Comparison of ENCODE assay signal across 1 cellular context in the genomic region with DNA sequence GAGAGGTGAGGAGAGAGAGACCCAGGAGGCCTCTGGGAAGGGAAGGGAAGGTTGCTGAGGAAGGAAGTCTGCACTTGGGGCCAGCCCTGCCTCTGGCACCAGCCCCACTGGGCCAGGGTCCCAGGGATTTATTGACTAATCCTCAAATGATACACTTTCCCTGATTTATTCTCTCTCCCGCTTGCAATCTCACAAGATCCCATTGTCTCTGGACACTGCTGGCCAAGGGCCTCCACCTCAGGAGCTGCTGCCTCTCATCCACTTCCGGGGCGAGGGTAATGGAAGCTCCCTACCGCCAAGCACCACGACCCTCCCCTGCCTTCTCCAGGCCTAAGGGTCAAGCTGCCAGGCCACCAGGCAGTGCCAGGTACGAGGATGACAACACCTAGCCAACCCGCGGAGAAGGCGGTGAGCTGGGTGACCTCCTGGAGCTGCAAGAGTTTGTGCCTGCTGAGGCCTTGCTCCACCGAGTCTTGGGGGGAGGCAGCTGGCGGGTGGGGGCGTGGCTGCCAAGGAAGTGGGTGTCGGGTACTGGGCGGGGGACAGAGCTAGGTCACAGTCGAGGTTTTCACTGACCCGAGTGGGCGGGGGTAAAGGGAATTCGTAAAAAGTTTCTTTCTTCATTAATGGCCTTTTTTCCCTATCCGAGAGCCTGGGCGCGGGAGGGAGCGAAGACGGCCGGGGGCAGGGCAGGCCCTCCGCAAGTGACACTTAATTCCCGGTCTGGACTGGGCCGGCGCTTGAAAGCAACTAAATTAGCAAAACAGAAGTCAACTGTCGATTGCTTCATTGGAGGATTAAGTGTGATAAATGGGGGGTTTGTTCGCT.
A peak's percentile ranks its signal among the peaks of the same experiment; 100 is the strongest.
TF ChIP-seq lines count a peak whose summit lies in the region.

No MANE protein-coding gene starts in this region.

TF ChIP-seq in HepG2, 621 proteins besides CTCF, POLR2A, EP300 and RAD21 (continued from another document and continues in another):
- TF ChIP-seq, protein P1, sequence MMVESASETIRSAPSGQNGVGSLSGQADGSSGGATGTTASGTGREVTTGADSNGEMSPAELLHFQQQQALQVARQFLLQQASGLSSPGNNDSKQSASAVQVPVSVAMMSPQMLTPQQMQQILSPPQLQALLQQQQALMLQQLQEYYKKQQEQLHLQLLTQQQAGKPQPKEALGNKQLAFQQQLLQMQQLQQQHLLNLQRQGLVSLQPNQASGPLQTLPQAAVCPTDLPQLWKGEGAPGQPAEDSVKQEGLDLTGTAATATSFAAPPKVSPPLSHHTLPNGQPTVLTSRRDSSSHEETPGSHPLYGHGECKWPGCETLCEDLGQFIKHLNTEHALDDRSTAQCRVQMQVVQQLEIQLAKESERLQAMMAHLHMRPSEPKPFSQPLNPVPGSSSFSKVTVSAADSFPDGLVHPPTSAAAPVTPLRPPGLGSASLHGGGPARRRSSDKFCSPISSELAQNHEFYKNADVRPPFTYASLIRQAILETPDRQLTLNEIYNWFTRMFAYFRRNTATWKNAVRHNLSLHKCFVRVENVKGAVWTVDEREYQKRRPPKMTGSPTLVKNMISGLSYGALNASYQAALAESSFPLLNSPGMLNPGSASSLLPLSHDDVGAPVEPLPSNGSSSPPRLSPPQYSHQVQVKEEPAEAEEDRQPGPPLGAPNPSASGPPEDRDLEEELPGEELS (CRISPR knock-in tag; IDR thresholded peaks at IDR 0.05): no peak
- TF ChIP-seq MED8 (CRISPR knock-in tag; IDR thresholded peaks at IDR 0.05; ENCODE audit: insufficient replicate concordance): no peak
- TF ChIP-seq, protein P2, sequence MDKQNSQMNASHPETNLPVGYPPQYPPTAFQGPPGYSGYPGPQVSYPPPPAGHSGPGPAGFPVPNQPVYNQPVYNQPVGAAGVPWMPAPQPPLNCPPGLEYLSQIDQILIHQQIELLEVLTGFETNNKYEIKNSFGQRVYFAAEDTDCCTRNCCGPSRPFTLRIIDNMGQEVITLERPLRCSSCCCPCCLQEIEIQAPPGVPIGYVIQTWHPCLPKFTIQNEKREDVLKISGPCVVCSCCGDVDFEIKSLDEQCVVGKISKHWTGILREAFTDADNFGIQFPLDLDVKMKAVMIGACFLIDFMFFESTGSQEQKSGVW (CRISPR knock-in tag; IDR thresholded peaks at IDR 0.05; ENCODE audit: borderline replicate concordance): no peak
- TF ChIP-seq TRIM24 (CRISPR knock-in tag; IDR thresholded peaks at IDR 0.05): no peak
- TF ChIP-seq, protein P3, sequence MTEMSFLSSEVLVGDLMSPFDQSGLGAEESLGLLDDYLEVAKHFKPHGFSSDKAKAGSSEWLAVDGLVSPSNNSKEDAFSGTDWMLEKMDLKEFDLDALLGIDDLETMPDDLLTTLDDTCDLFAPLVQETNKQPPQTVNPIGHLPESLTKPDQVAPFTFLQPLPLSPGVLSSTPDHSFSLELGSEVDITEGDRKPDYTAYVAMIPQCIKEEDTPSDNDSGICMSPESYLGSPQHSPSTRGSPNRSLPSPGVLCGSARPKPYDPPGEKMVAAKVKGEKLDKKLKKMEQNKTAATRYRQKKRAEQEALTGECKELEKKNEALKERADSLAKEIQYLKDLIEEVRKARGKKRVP (CRISPR knock-in tag; IDR thresholded peaks at IDR 0.05): no peak
- TF ChIP-seq, protein P4, sequence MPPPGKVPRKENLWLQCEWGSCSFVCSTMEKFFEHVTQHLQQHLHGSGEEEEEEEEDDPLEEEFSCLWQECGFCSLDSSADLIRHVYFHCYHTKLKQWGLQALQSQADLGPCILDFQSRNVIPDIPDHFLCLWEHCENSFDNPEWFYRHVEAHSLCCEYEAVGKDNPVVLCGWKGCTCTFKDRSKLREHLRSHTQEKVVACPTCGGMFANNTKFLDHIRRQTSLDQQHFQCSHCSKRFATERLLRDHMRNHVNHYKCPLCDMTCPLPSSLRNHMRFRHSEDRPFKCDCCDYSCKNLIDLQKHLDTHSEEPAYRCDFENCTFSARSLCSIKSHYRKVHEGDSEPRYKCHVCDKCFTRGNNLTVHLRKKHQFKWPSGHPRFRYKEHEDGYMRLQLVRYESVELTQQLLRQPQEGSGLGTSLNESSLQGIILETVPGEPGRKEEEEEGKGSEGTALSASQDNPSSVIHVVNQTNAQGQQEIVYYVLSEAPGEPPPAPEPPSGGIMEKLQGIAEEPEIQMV (CRISPR knock-in tag; IDR thresholded peaks at IDR 0.05; ENCODE audit: low read depth): 0 out of 2 replicates have a peak, but pooled peaks have one; percentile 15
- no peak for TF ChIP-seq LCORL (IDR thresholded peaks at IDR 0.05)
- TF ChIP-seq LCORL (CRISPR knock-in tag; IDR thresholded peaks at IDR 0.05): no peak
- no peak for TF ChIP-seq ETV6 (CRISPR knock-in tag; conservative IDR thresholded peaks at IDR 0.05)
- TF ChIP-seq SRF (IDR thresholded peaks at IDR 0.05; ENCODE audit: low read depth, low read length): no peak
- no peak for TF ChIP-seq ZFP36 (IDR thresholded peaks at IDR 0.05; ENCODE audit: borderline replicate concordance, low read depth, low read length, partially characterized antibody)
- TF ChIP-seq ZNF510 (CRISPR knock-in tag; IDR thresholded peaks at IDR 0.05; ENCODE audit: low read depth): no peak
- no peak for TF ChIP-seq MATR3 (CRISPR knock-in tag; IDR thresholded peaks at IDR 0.05)
- TF ChIP-seq, protein P5, sequence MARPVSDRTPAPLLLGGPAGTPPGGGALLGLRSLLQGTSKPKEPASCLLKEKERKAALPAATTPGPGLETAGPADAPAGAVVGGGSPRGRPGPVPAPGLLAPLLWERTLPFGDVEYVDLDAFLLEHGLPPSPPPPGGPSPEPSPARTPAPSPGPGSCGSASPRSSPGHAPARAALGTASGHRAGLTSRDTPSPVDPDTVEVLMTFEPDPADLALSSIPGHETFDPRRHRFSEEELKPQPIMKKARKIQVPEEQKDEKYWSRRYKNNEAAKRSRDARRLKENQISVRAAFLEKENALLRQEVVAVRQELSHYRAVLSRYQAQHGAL (CRISPR knock-in tag; IDR thresholded peaks at IDR 0.05; ENCODE audit: not compliant biosample characterization): no peak
- TF ChIP-seq ZNF468 (CRISPR knock-in tag; IDR thresholded peaks at IDR 0.05): no peak
- TF ChIP-seq HOXA5 (CRISPR knock-in tag; IDR thresholded peaks at IDR 0.05): no peak
- no peak for TF ChIP-seq CBX1 (IDR thresholded peaks at IDR 0.05; ENCODE audit: low read depth)
- no peak for TF ChIP-seq SMYD3 (CRISPR knock-in tag; IDR thresholded peaks at IDR 0.05)
- TF ChIP-seq, protein P6, sequence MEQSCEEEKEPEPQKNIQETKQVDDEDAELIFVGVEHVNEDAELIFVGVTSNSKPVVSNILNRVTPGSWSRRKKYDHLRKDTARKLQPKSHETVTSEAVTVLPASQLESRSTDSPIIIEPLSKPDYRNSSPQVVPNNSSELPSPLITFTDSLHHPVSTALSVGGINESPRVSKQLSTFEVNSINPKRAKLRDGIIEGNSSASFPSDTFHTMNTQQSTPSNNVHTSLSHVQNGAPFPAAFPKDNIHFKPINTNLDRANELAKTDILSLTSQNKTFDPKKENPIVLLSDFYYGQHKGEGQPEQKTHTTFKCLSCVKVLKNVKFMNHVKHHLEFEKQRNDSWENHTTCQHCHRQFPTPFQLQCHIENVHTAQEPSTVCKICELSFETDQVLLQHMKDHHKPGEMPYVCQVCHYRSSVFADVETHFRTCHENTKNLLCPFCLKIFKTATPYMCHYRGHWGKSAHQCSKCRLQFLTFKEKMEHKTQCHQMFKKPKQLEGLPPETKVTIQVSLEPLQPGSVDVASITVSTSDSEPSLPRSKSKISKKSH (CRISPR knock-in tag; IDR thresholded peaks at IDR 0.05; ENCODE audit: borderline replicate concordance): 0 out of 2 replicates have a peak, but pooled peaks have one; percentile 73
- TF ChIP-seq, protein P7, sequence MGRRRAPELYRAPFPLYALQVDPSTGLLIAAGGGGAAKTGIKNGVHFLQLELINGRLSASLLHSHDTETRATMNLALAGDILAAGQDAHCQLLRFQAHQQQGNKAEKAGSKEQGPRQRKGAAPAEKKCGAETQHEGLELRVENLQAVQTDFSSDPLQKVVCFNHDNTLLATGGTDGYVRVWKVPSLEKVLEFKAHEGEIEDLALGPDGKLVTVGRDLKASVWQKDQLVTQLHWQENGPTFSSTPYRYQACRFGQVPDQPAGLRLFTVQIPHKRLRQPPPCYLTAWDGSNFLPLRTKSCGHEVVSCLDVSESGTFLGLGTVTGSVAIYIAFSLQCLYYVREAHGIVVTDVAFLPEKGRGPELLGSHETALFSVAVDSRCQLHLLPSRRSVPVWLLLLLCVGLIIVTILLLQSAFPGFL (CRISPR knock-in tag; IDR thresholded peaks at IDR 0.05): no peak
- 0 out of 2 replicates have a peak, but pooled peaks have one; percentile 40 for TF ChIP-seq JUND (CRISPR knock-in tag; IDR thresholded peaks at IDR 0.05)
- TF ChIP-seq THAP11 (CRISPR knock-in tag; IDR thresholded peaks at IDR 0.05): 0 out of 2 replicates have a peak, but pooled peaks have one; percentile 22
- TF ChIP-seq, protein P8, sequence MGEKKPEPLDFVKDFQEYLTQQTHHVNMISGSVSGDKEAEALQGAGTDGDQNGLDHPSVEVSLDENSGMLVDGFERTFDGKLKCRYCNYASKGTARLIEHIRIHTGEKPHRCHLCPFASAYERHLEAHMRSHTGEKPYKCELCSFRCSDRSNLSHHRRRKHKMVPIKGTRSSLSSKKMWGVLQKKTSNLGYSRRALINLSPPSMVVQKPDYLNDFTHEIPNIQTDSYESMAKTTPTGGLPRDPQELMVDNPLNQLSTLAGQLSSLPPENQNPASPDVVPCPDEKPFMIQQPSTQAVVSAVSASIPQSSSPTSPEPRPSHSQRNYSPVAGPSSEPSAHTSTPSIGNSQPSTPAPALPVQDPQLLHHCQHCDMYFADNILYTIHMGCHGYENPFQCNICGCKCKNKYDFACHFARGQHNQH (CRISPR knock-in tag; IDR thresholded peaks at IDR 0.05): 0 out of 2 replicates have a peak, but pooled peaks have one; percentile 20
- no peak for TF ChIP-seq DNMT1 (CRISPR knock-in tag; IDR thresholded peaks at IDR 0.05)
- peak; percentile 81 for TF ChIP-seq ZFX (CRISPR knock-in tag; IDR thresholded peaks at IDR 0.05; ENCODE audit: low read depth)
- peak; percentile 92 for TF ChIP-seq GABPB1 (CRISPR knock-in tag; IDR thresholded peaks at IDR 0.05)
- TF ChIP-seq NAIF1 (CRISPR knock-in tag; IDR thresholded peaks at IDR 0.05; ENCODE audit: borderline replicate concordance): no peak
- peak; percentile 95 for TF ChIP-seq NR2C2 (CRISPR knock-in tag; IDR thresholded peaks at IDR 0.05; ENCODE audit: borderline replicate concordance)
- TF ChIP-seq, protein P9, sequence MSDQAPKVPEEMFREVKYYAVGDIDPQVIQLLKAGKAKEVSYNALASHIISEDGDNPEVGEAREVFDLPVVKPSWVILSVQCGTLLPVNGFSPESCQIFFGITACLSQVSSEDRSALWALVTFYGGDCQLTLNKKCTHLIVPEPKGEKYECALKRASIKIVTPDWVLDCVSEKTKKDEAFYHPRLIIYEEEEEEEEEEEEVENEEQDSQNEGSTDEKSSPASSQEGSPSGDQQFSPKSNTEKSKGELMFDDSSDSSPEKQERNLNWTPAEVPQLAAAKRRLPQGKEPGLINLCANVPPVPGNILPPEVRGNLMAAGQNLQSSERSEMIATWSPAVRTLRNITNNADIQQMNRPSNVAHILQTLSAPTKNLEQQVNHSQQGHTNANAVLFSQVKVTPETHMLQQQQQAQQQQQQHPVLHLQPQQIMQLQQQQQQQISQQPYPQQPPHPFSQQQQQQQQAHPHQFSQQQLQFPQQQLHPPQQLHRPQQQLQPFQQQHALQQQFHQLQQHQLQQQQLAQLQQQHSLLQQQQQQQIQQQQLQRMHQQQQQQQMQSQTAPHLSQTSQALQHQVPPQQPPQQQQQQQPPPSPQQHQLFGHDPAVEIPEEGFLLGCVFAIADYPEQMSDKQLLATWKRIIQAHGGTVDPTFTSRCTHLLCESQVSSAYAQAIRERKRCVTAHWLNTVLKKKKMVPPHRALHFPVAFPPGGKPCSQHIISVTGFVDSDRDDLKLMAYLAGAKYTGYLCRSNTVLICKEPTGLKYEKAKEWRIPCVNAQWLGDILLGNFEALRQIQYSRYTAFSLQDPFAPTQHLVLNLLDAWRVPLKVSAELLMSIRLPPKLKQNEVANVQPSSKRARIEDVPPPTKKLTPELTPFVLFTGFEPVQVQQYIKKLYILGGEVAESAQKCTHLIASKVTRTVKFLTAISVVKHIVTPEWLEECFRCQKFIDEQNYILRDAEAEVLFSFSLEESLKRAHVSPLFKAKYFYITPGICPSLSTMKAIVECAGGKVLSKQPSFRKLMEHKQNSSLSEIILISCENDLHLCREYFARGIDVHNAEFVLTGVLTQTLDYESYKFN (CRISPR knock-in tag; conservative IDR thresholded peaks at IDR 0.05): no peak
- TF ChIP-seq ZNF780A (CRISPR knock-in tag; IDR thresholded peaks at IDR 0.05): no peak
- TF ChIP-seq, protein P10, sequence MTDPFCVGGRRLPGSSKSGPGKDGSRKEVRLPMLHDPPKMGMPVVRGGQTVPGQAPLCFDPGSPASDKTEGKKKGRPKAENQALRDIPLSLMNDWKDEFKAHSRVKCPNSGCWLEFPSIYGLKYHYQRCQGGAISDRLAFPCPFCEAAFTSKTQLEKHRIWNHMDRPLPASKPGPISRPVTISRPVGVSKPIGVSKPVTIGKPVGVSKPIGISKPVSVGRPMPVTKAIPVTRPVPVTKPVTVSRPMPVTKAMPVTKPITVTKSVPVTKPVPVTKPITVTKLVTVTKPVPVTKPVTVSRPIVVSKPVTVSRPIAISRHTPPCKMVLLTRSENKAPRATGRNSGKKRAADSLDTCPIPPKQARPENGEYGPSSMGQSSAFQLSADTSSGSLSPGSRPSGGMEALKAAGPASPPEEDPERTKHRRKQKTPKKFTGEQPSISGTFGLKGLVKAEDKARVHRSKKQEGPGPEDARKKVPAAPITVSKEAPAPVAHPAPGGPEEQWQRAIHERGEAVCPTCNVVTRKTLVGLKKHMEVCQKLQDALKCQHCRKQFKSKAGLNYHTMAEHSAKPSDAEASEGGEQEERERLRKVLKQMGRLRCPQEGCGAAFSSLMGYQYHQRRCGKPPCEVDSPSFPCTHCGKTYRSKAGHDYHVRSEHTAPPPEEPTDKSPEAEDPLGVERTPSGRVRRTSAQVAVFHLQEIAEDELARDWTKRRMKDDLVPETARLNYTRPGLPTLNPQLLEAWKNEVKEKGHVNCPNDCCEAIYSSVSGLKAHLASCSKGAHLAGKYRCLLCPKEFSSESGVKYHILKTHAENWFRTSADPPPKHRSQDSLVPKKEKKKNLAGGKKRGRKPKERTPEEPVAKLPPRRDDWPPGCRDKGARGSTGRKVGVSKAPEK (CRISPR knock-in tag; IDR thresholded peaks at IDR 0.05; ENCODE audit: borderline replicate concordance): peak; percentile 33; the same call in 1 of the 2 replicates
- TF ChIP-seq, protein P11, sequence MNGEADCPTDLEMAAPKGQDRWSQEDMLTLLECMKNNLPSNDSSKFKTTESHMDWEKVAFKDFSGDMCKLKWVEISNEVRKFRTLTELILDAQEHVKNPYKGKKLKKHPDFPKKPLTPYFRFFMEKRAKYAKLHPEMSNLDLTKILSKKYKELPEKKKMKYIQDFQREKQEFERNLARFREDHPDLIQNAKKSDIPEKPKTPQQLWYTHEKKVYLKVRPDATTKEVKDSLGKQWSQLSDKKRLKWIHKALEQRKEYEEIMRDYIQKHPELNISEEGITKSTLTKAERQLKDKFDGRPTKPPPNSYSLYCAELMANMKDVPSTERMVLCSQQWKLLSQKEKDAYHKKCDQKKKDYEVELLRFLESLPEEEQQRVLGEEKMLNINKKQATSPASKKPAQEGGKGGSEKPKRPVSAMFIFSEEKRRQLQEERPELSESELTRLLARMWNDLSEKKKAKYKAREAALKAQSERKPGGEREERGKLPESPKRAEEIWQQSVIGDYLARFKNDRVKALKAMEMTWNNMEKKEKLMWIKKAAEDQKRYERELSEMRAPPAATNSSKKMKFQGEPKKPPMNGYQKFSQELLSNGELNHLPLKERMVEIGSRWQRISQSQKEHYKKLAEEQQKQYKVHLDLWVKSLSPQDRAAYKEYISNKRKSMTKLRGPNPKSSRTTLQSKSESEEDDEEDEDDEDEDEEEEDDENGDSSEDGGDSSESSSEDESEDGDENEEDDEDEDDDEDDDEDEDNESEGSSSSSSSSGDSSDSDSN (CRISPR knock-in tag; IDR thresholded peaks at IDR 0.05): no peak
- peak; percentile 32; the same call in 1 of the 2 replicates for TF ChIP-seq HOXA3 (CRISPR knock-in tag; IDR thresholded peaks at IDR 0.05)
- TF ChIP-seq GATAD1 (CRISPR knock-in tag; IDR thresholded peaks at IDR 0.05): no peak
- no peak for TF ChIP-seq ZNF3 (CRISPR knock-in tag; IDR thresholded peaks at IDR 0.05)
- no peak for TF ChIP-seq NCOA5 (CRISPR knock-in tag; IDR thresholded peaks at IDR 0.05)
- peak; percentile 55 for TF ChIP-seq ZMYM4 (CRISPR knock-in tag; IDR thresholded peaks at IDR 0.05)
